ENCODE assay signal across 8 cellular contexts in genomic region chr10:102347236-102347828, GRCh38. TPM values are rescaled to one million over a fixed set of nuclear protein-coding genes. Genes with fewer than 3 reads are reported as not detected.
DNase-seq lines count a peak whose midpoint lies in the region; ATAC-seq, FAIRE-seq and TF ChIP-seq lines count a peak whose summit lies in the region.

No MANE protein-coding gene starts in this region.

- H3K4me3 ChIP-seq in ascending aorta = no peak overlapping the region

- no peaks in the 10 kb centered on the region for H3K27me3 Mint-ChIP-seq in activated CD4-positive, alpha-beta T cell treated with anti-CD3 and anti-CD28 coated beads for 36 hours

- peaks cover 25% of the 10 kb centered on the region for H3K36me3 Mint-ChIP-seq in activated CD4-positive, alpha-beta T cell treated with anti-CD3 and anti-CD28 coated beads for 36 hours (ENCODE audit: low read depth)

- CTCF ChIA-PET in activated CD4-positive, alpha-beta T cell treated with anti-CD3 and anti-CD28 coated beads for 36 hours (lab: Charles Lee) = interaction anchor here (0.5 to 25.9 kb wide), 20 partner anchors 11 to 178 kb away, joined by 3 to 833 read pairs (median 3); partner anchors contain the start of genes ELOVL3, FBXL15 and PITX3

- H3K4me3 Mint-ChIP-seq in activated CD4-positive, alpha-beta T cell treated with anti-CD3 and anti-CD28 coated beads for 36 hours = no peak overlapping the region

- peaks cover 19 to 27% of the 10 kb centered on the region in 2 donors for H3K36me3 ChIP-seq in ascending aorta

- H3K4me1 Mint-ChIP-seq in activated CD4-positive, alpha-beta T cell treated with anti-CD3 and anti-CD28 coated beads for 36 hours = peaks cover 8% of the 10 kb centered on the region

- H3K27ac Mint-ChIP-seq in activated CD4-positive, alpha-beta T cell treated with anti-CD3 and anti-CD28 coated beads for 36 hours = no peak overlapping the region

- peak; percentile 61 for DNase-seq in activated CD4-positive, alpha-beta T cell treated with anti-CD3 and anti-CD28 coated beads for 36 hours
- DNase-seq in activated CD4-positive, alpha-beta T cell treated with anti-CD3 and anti-CD28 coated beads for 4 hours = no peak
- DNase-seq in NCI-H146 treated with DMSO at 0.1 percent for 48 hours (lab: John Stamatoyannopoulos, UW; ENCODE audit: unreplicated experiment) = peak; percentile 3
- DNase-seq in ascending aorta (ENCODE audit: low spot score in 2 of 2) = no peak
- peak; percentile 66 for DNase-seq in iPS-NIHi7 (ENCODE audit: extremely low spot score)
- peak; percentile 26 for DNase-seq in urothelium cell line (ENCODE audit: low spot score)
- DNase-seq in NCI-H2081 treated with DMSO at 0.1 percent for 48 hours (lab: John Stamatoyannopoulos, UW) = no peak

- H3K4me1 ChIP-seq in ascending aorta = no peaks in the 10 kb centered on the region

- no peak overlapping the region for H3K27ac ChIP-seq in ascending aorta

- peak; percentile 52 for ATAC-seq in activated CD4-positive, alpha-beta T cell treated with anti-CD3 and anti-CD28 coated beads for 36 hours
- no peak for ATAC-seq in HG02884 (IDR thresholded peaks at IDR 0.05; ENCODE audit: unreplicated experiment)

- no peaks in the 10 kb centered on the region for H3K9me3 ChIP-seq in ascending aorta

- intact Hi-C loops in activated CD4-positive, alpha-beta T cell treated with anti-CD3 and anti-CD28 coated beads for 36 hours (cut with DNase I, micrococcal nuclease) = loop anchor here in 1 of 2 experiments (1.0 kb wide), 2 partner anchors 116 to 178 kb away; no protein-coding TSS in a partner anchor
- intact Hi-C loops in ascending aorta (cut with DNase I) = no loop called here

- no peak for FAIRE-seq in urothelium cell line (lab: Jason Lieb, UNC)

- H3K27me3 ChIP-seq in ascending aorta = no peaks in the 10 kb centered on the region

- POLR2A ChIA-PET in activated CD4-positive, alpha-beta T cell treated with anti-CD3 and anti-CD28 coated beads for 36 hours (lab: Charles Lee) = interaction anchor here (0.6 to 1.0 kb wide), 3 partner anchors 14 to 117 kb away, joined by 3 to 7 read pairs (median 4); no protein-coding TSS in a partner anchor

- TF ChIP-seq CTCF in ascending aorta (IDR thresholded peaks at IDR 0.05) = peak; percentile 10 to 45 (median 11)

- H3K9me3 Mint-ChIP-seq in activated CD4-positive, alpha-beta T cell treated with anti-CD3 and anti-CD28 coated beads for 36 hours (ENCODE audit: low read depth) = no peaks in the 10 kb centered on the region

RNA-seq across cellular contexts. Expression of gene NFKB2, which starts 48.2 kb away (rescaled TPM):
- 100 to 1,000 TPM; 228 to 238 TPM for total RNA-seq in activated CD4-positive, alpha-beta T cell treated with anti-CD3 and anti-CD28 coated beads for 36 hours
- 89.2 TPM for total RNA-seq in ascending aorta

Comparison
In these comparisons a context has a peak if more than half of its experiments do, and no peak if none do; other contexts are left out.
1. DNase-seq: peak in activated CD4-positive, alpha-beta T cell treated with anti-CD3 and anti-CD28 coated beads for 36 hours (single experiment), NCI-H146 treated with DMSO at 0.1 percent for 48 hours (single experiment), iPS-NIHi7 (single experiment) and urothelium cell line (single experiment); none in activated CD4-positive, alpha-beta T cell treated with anti-CD3 and anti-CD28 coated beads for 4 hours (0 of 2), ascending aorta (0 of 2) and NCI-H2081 treated with DMSO at 0.1 percent for 48 hours (single experiment).